In the genomic region with DNA sequence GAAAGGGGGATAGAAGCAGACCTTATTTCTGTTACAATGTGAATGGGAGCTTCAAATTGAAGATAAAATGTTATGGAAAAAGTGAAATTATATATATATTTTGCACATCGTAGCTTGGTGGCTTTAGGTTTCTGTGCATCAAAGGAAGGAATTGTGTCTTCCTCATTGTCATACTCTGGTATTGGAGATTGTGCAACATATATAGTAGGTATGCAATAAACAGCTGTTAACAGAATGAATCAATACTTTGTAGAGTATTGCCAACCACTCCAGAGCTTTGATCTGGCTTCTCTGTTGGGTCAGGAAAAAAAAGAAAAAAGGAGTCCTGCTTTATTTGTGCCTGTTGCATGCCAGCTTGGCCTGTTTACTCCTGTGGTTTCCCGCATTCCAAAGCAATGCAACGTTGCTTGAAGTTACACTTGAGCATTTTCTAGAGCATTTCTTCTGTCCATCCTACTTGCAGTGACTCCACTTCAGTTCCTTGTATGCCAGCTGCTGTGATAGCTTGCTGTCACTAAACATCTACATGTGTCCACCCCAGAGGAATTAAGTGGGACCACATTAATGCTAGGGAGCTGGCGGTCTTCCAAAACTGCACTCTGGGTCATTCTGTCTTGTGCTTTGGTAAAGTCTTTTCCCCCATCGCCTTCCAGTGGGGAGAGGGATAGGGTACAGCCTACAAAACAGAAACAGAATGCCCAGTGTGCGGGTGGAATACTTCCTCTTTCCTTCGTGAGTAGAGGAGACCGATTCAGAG, we compare ENCODE assay signal across 19 cellular contexts.
DNase-seq lines count a peak whose midpoint lies in the region; ATAC-seq, FAIRE-seq and TF ChIP-seq lines count a peak whose summit lies in the region.
"Had no signal": no experiment of that assay in that cellular context is flagged by ENCODE, and none has a peak within 500 bp of the region (broad histone marks: within the 10 kb centered on the region; RNA-seq: fewer than 3 reads in every experiment).

No MANE protein-coding gene starts in this region.

- FAIRE-seq in GM12891 (lab: Jason Lieb, UNC) (peak; percentile 48), bronchial epithelial cell (lab: Jason Lieb, UNC) (no peak)
- FAIRE-seq: GM12878, TTC549 had no signal

- H3K4me3 ChIP-seq in NB4 (ENCODE audit: low read depth, low read length) = no peak overlapping the region
- no peak overlapping the region for H3K4me3 ChIP-seq in bronchial epithelial cell (ENCODE audit: low read depth, low read length)
- H3K4me3 ChIP-seq: GM12878 had no signal

- no peak for DNase-seq in GM12891 (ENCODE audit: insufficient read length, low spot score)
- peak; percentile 6 for DNase-seq in NB4 (ENCODE audit: low read depth)
- peak; percentile 5 for DNase-seq in bronchial epithelial cell (ENCODE audit: low read depth)
- peak; percentile 32 for DNase-seq in pons (ENCODE audit: low spot score)
- no peak for DNase-seq in NCI-H1048 (lab: John Stamatoyannopoulos, UW)
- DNase-seq: activated CD8-positive, alpha-beta memory T cell treated with anti-CD3 and anti-CD28 coated beads for 24 hours; activated naive CD4-positive, alpha-beta T cell treated with anti-CD3 and anti-CD28 coated beads, Interleukin-2, amount 50 U/mL, for 16 hours; cortex of kidney; GOT3; left colon; naive thymus-derived CD8-positive, alpha-beta T cell; NCI-H2029 treated with DMSO at 0.1 percent for 48 hours had no signal

- no peak for ATAC-seq in HG02884 (IDR thresholded peaks at IDR 0.05; ENCODE audit: unreplicated experiment)
- ATAC-seq in HG02588 (IDR thresholded peaks at IDR 0.05; ENCODE audit: unreplicated experiment) = no peak
- ATAC-seq in HG03378 (IDR thresholded peaks at IDR 0.05; ENCODE audit: unreplicated experiment) = no peak
- ATAC-seq: GM12878; left colon; naive thymus-derived CD8-positive, alpha-beta T cell; Panc1; right cardiac atrium had no signal

- H3K36me3 ChIP-seq in bronchial epithelial cell (ENCODE audit: control insufficient read depth, insufficient read depth, low read length) = no peaks in the 10 kb centered on the region

- H3K27me3 ChIP-seq in bronchial epithelial cell (ENCODE audit: control insufficient read depth, insufficient read depth, low read length) = no peaks in the 10 kb centered on the region

- TF ChIP-seq CTCF in NB4 (IDR thresholded peaks at IDR 0.05; ENCODE audit: low read depth, low read length) = no peak
- TF ChIP-seq CTCF in bronchial epithelial cell (IDR thresholded peaks at IDR 0.05; ENCODE audit: insufficient read depth, low read length, severe bottlenecking) = no peak

- TF ChIP-seq POLR2A in GM12891 (IDR thresholded peaks at IDR 0.05; ENCODE audit: low read depth, low read length) (no peak), NB4 (IDR thresholded peaks at IDR 0.05; ENCODE audit: extremely low read depth, insufficient read length) (no peak)

TF ChIP-seq in GM12891, 5 proteins besides CTCF, POLR2A, EP300 and RAD21:
- TF ChIP-seq POU2F2 (IDR thresholded peaks at IDR 0.05; ENCODE audit: low read depth, low read length) = no peak
- no peak for TF ChIP-seq TAF1 (IDR thresholded peaks at IDR 0.05; ENCODE audit: low read depth, low read length)
- no peak for TF ChIP-seq SPI1 (IDR thresholded peaks at IDR 0.05; ENCODE audit: low read depth, low read length)
- no peak for TF ChIP-seq POLR2AphosphoS5 (IDR thresholded peaks at IDR 0.05; ENCODE audit: low read depth, low read length)
- no peak for TF ChIP-seq PAX5 (IDR thresholded peaks at IDR 0.05; ENCODE audit: insufficient read depth, low read length, severe bottlenecking)
TF ChIP-seq in GM12891: peak in this region for 0.

Comparison
In these comparisons a context has a peak if more than half of its experiments do, and no peak if none do; other contexts are left out.
1. DNase-seq: peak in NB4 (single experiment), bronchial epithelial cell (single experiment) and pons (single experiment); none in GM12891 (single experiment) and NCI-H1048 (single experiment).